9 cellular contexts compared by ENCODE assay signal in genomic region chr3:121545049-121545563, GRCh38. TPM values are rescaled to one million over a fixed set of nuclear protein-coding genes. Genes with fewer than 3 reads are reported as not detected.
DNase-seq lines count a peak whose midpoint lies in the region; ATAC-seq and TF ChIP-seq lines count a peak whose summit lies in the region.
"Had no signal": no experiment of that assay in that cellular context is flagged by ENCODE, and none has a peak within 500 bp of the region (broad histone marks: within the 10 kb centered on the region; RNA-seq: fewer than 3 reads in every experiment).

No MANE protein-coding gene starts in this region.

- DNase-seq in activated naive CD4-positive, alpha-beta T cell treated with Interleukin-2 at 50 U/mL for 16 hours = no peak
- peak; percentile 43 for DNase-seq in M059J (ENCODE audit: low read depth)
- peak in 1 of 2 donors; percentile 35 for DNase-seq in cardiac fibroblast (ENCODE audit: low read depth in 2 of 2)
- no peak for DNase-seq in middle frontal gyrus (ENCODE audit: extremely low spot score, low spot score)
- DNase-seq in occipital lobe (lab: John Stamatoyannopoulos, UW) = no peak

- H3K4me1 Mint-ChIP-seq in activated naive CD4-positive, alpha-beta T cell treated with anti-CD3 and anti-CD28 coated beads, Interleukin-2, amount 50 U/mL, for 24 hours = peaks cover 9% of the 10 kb centered on the region

- TF ChIP-seq CTCF in cardiac fibroblast (IDR thresholded peaks at IDR 0.05; ENCODE audit: low read depth, low read length) = no peak

- H3K27me3 Mint-ChIP-seq in activated naive CD4-positive, alpha-beta T cell treated with anti-CD3 and anti-CD28 coated beads, Interleukin-2, amount 50 U/mL, for 24 hours = no peaks in the 10 kb centered on the region

- no peaks in the 10 kb centered on the region for H3K27me3 ChIP-seq in mucosa of rectum (ENCODE audit: control insufficient read depth in 2 of 2, insufficient read depth in 2 of 2, low read length in 2 of 2)

- H3K4me3 Mint-ChIP-seq in activated naive CD4-positive, alpha-beta T cell treated with anti-CD3 and anti-CD28 coated beads, Interleukin-2, amount 50 U/mL, for 24 hours = peak overlapping the region; percentile 93

- no peak overlapping the region for H3K27ac Mint-ChIP-seq in activated naive CD4-positive, alpha-beta T cell treated with anti-CD3 and anti-CD28 coated beads, Interleukin-2, amount 50 U/mL, for 24 hours

- H3K36me3 ChIP-seq in mucosa of rectum (ENCODE audit: control insufficient read depth in 2 of 2, insufficient read depth in 2 of 2, low read length in 2 of 2) = no peaks in the 10 kb centered on the region

- no peak for ATAC-seq in GM21576 (IDR thresholded peaks at IDR 0.05; ENCODE audit: unreplicated experiment)

- no peak overlapping the region for H3K27ac ChIP-seq in mucosa of rectum (ENCODE audit: low read depth in 2 of 2, low read length in 2 of 2)

- H3K36me3 Mint-ChIP-seq in activated naive CD4-positive, alpha-beta T cell treated with anti-CD3 and anti-CD28 coated beads, Interleukin-2, amount 50 U/mL, for 24 hours = no peaks in the 10 kb centered on the region

- H3K4me3 ChIP-seq in cardiac fibroblast (replicated peaks in 1 of 2; ENCODE audit: low read depth in 2 of 2, low read length in 2 of 2) (peak overlapping the region; percentile 84 to 85), mucosa of rectum (ENCODE audit: low read length in 2 of 2) (peak overlapping the region; percentile 85 to 88)

- H3K4me1 ChIP-seq in mucosa of rectum (ENCODE audit: control insufficient read depth in 2 of 2, insufficient read depth in 2 of 2, low read length in 2 of 2) = peaks cover 10 to 15% of the 10 kb centered on the region in 2 donors

- H3K9me3 Mint-ChIP-seq in activated naive CD4-positive, alpha-beta T cell treated with anti-CD3 and anti-CD28 coated beads, Interleukin-2, amount 50 U/mL, for 24 hours = no peaks in the 10 kb centered on the region

- H3K9ac ChIP-seq in mucosa of rectum (ENCODE audit: low read depth in 1 of 2, low read length in 2 of 2) = peak overlapping the region; percentile 52 to 60

- H3K9me3 ChIP-seq in mucosa of rectum (ENCODE audit: control insufficient read depth in 2 of 2, low read length in 2 of 2) = no peaks in the 10 kb centered on the region

RNA-seq across cellular contexts. Expression of gene POLQ, which starts 0.7 kb away (rescaled TPM):
- total RNA-seq in M059J (2014; rRNA removed; shearing (Covaris generic)) = 11.7 and 16.9 TPM in 2 replicates
- total RNA-seq in occipital lobe = 1.7 TPM

RNA-seq across cellular contexts. Expression of gene ARGFX, which starts 22.6 kb away (rescaled TPM):
- total RNA-seq in M059J (2014; rRNA removed; shearing (Covaris generic)) = not detected in 2 replicates
- total RNA-seq in occipital lobe = not detected
- total RNA-seq: glomerular endothelial cell had no signal

RNA-seq across cellular contexts. Expression of gene FBXO40, which starts 48.1 kb away (rescaled TPM):
- total RNA-seq in M059J (2014; rRNA removed; shearing (Covaris generic)) = not detected in 2 replicates
- total RNA-seq in occipital lobe = 0.31 TPM
- total RNA-seq: glomerular endothelial cell had no signal
